In the genomic region with DNA sequence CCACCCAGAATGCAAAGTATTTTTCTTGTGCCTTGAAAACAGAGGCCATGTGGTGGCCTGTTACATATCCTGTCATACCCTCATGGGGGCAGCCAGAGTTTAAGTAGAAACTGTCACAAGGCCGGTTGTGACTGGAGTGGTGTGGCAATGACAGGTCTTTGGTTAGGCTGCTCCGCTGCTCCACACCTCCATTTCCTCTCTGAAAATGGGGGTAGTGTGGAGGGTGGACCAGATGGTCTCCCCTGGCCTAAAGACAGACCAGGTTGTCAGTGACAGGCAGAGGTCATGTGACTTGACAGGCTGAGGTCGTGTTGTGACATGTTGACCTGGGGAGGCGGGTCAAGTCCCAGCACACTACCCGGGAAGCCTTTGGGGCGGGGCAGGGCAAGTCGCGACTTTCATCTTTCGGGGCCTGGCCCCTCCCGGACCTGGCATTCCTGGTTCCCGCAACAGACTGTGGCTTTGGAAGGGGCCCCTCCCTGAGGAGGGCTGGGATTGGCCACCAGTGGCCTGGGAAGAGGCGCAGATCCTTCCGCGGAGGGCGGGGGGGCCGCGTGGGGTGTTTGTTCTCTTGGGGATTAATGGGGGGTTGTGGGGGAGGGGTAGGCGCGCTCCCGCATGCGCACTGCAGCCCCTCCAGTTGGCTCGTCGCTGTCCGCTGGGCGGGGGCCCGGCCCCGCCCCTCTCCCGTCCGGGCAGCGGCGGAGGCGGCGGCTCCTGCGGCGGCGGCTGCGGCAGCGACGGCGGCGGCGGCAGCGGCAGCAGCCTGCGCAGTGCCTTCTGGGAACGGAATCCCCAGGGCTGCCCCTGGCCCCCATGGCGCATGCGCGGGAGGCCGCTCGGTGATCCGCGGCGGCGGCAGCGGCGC, we compare ENCODE assay signal across 8 cellular contexts. TPM values are rescaled to one million over a fixed set of nuclear protein-coding genes. Genes with fewer than 3 reads are reported as not detected.
DNase-seq lines count a peak whose midpoint lies in the region; ATAC-seq and TF ChIP-seq lines count a peak whose summit lies in the region.

A gene with protein sequence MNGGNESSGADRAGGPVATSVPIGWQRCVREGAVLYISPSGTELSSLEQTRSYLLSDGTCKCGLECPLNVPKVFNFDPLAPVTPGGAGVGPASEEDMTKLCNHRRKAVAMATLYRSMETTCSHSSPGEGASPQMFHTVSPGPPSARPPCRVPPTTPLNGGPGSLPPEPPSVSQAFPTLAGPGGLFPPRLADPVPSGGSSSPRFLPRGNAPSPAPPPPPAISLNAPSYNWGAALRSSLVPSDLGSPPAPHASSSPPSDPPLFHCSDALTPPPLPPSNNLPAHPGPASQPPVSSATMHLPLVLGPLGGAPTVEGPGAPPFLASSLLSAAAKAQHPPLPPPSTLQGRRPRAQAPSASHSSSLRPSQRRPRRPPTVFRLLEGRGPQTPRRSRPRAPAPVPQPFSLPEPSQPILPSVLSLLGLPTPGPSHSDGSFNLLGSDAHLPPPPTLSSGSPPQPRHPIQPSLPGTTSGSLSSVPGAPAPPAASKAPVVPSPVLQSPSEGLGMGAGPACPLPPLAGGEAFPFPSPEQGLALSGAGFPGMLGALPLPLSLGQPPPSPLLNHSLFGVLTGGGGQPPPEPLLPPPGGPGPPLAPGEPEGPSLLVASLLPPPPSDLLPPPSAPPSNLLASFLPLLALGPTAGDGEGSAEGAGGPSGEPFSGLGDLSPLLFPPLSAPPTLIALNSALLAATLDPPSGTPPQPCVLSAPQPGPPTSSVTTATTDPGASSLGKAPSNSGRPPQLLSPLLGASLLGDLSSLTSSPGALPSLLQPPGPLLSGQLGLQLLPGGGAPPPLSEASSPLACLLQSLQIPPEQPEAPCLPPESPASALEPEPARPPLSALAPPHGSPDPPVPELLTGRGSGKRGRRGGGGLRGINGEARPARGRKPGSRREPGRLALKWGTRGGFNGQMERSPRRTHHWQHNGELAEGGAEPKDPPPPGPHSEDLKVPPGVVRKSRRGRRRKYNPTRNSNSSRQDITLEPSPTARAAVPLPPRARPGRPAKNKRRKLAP (plus strand): TSS at position 806 of the 868 bp plus-strand sequence. CDS start 1,480 bp downstream, outside the sequence.

- H3K4me3 ChIP-seq in GM08714 (ENCODE audit: low read length): peak within 1 kb of the TSS; percentile 70
- H3K4me3 ChIP-seq in thymus (ENCODE audit: low read length): peak within 1 kb of the TSS; percentile 84

- peaks cover 34% of the 10 kb centered on the region for H3K4me1 ChIP-seq in thymus (ENCODE audit: control insufficient read depth, insufficient read depth, low read length)

- H3K27ac Mint-ChIP-seq in HFFc6 (peak within 1 kb of the TSS; percentile 99), osteocyte (ENCODE audit: unreplicated experiment) (peak within 1 kb of the TSS; percentile 99)
- H3K27ac Mint-ChIP-seq in activated naive CD4-positive, alpha-beta T cell treated with anti-CD3 and anti-CD28 coated beads, Interleukin-2, amount 50 U/mL, for 24 hours: peak within 1 kb of the TSS; percentile 98

- peak within 1 kb of the TSS; percentile 96 for H3K4me3 Mint-ChIP-seq in HFFc6
- H3K4me3 Mint-ChIP-seq in activated naive CD4-positive, alpha-beta T cell treated with anti-CD3 and anti-CD28 coated beads, Interleukin-2, amount 50 U/mL, for 24 hours: peak within 1 kb of the TSS; percentile 91
- H3K4me3 Mint-ChIP-seq in osteocyte (ENCODE audit: unreplicated experiment): peak within 1 kb of the TSS; percentile 99

- under 1% methylated on average over 56 of the region's 56 CpGs for WGBS in thymus

- peaks cover 34% of the 10 kb centered on the region for H3K36me3 ChIP-seq in thymus (ENCODE audit: control insufficient read depth, insufficient read depth)

- peak; percentile 92 for DNase-seq in HFFc6
- DNase-seq in NAMALWA (ENCODE audit: low spot score): peak; percentile 95
- DNase-seq in glomerular visceral epithelial cell (ENCODE audit: extremely low spot score): peak; percentile 94
- DNase-seq in osteocyte (ENCODE audit: extremely low spot score, unreplicated experiment): peak; percentile 98

- H3K27me3 Mint-ChIP-seq in HFFc6 (ENCODE audit: insufficient read depth): peaks cover 11% of the 10 kb centered on the region
- H3K27me3 Mint-ChIP-seq in activated naive CD4-positive, alpha-beta T cell treated with anti-CD3 and anti-CD28 coated beads, Interleukin-2, amount 50 U/mL, for 24 hours: no peaks in the 10 kb centered on the region
- H3K27me3 Mint-ChIP-seq in osteocyte (ENCODE audit: unreplicated experiment): no peaks in the 10 kb centered on the region

- H3K4me1 Mint-ChIP-seq in HFFc6 (ENCODE audit: low read depth): peaks cover 58% of the 10 kb centered on the region
- peaks cover 54% of the 10 kb centered on the region for H3K4me1 Mint-ChIP-seq in activated naive CD4-positive, alpha-beta T cell treated with anti-CD3 and anti-CD28 coated beads, Interleukin-2, amount 50 U/mL, for 24 hours
- H3K4me1 Mint-ChIP-seq in osteocyte (ENCODE audit: unreplicated experiment): peaks cover 62% of the 10 kb centered on the region

- no peak for TF ChIP-seq CTCF in HFFc6 (IDR thresholded peaks at IDR 0.05)
- no peak for TF ChIP-seq CTCF in osteocyte (IDR thresholded peaks at IDR 0.05)

- ATAC-seq in SK-N-SH treated with all-trans-retinoic acid at 6 μM for 48 hours: peak; percentile 15

- H3K9me3 ChIP-seq in thymus (ENCODE audit: control insufficient read depth): no peaks in the 10 kb centered on the region

- H3K36me3 Mint-ChIP-seq in HFFc6 (ENCODE audit: low read depth) (peaks cover 34% of the 10 kb centered on the region), osteocyte (ENCODE audit: unreplicated experiment) (peaks cover 29% of the 10 kb centered on the region)
- peaks cover 16% of the 10 kb centered on the region for H3K36me3 Mint-ChIP-seq in activated naive CD4-positive, alpha-beta T cell treated with anti-CD3 and anti-CD28 coated beads, Interleukin-2, amount 50 U/mL, for 24 hours

- no peaks in the 10 kb centered on the region for H3K27me3 ChIP-seq in thymus (ENCODE audit: control insufficient read depth, insufficient read depth)

- peak within 1 kb of the TSS; percentile 99 for H3K27ac ChIP-seq in thymus (ENCODE audit: low read depth)

- H3K9me3 Mint-ChIP-seq in HFFc6 (no peaks in the 10 kb centered on the region), osteocyte (ENCODE audit: unreplicated experiment) (no peaks in the 10 kb centered on the region)
- H3K9me3 Mint-ChIP-seq in activated naive CD4-positive, alpha-beta T cell treated with anti-CD3 and anti-CD28 coated beads, Interleukin-2, amount 50 U/mL, for 24 hours: no peaks in the 10 kb centered on the region

TF ChIP-seq in SK-N-SH treated with all-trans-retinoic acid at 6 μM for 48 hours, 23 proteins besides CTCF, POLR2A, EP300 and RAD21 (continues in another document):
- no peak for TF ChIP-seq ISL1 (CRISPR knock-in tag; IDR thresholded peaks at IDR 0.05)
- no peak for TF ChIP-seq ZNF8 (CRISPR knock-in tag; IDR thresholded peaks at IDR 0.05)
- no peak for TF ChIP-seq ZFP30 (CRISPR knock-in tag; IDR thresholded peaks at IDR 0.05)
- TF ChIP-seq TCF4 (CRISPR knock-in tag; IDR thresholded peaks at IDR 0.05; ENCODE audit: borderline replicate concordance): 0 out of 2 replicates have a peak, but pooled peaks have one; percentile 27
- TF ChIP-seq ARNTL (CRISPR knock-in tag; IDR thresholded peaks at IDR 0.05; ENCODE audit: borderline replicate concordance, low read depth): no peak
- TF ChIP-seq ZNF70 (CRISPR knock-in tag; IDR thresholded peaks at IDR 0.05): no peak
- no peak for TF ChIP-seq TOX (CRISPR knock-in tag; IDR thresholded peaks at IDR 0.05; ENCODE audit: borderline replicate concordance)
- no peak for TF ChIP-seq BACH2 (CRISPR knock-in tag; IDR thresholded peaks at IDR 0.05; ENCODE audit: borderline replicate concordance)
- TF ChIP-seq, protein P1, sequence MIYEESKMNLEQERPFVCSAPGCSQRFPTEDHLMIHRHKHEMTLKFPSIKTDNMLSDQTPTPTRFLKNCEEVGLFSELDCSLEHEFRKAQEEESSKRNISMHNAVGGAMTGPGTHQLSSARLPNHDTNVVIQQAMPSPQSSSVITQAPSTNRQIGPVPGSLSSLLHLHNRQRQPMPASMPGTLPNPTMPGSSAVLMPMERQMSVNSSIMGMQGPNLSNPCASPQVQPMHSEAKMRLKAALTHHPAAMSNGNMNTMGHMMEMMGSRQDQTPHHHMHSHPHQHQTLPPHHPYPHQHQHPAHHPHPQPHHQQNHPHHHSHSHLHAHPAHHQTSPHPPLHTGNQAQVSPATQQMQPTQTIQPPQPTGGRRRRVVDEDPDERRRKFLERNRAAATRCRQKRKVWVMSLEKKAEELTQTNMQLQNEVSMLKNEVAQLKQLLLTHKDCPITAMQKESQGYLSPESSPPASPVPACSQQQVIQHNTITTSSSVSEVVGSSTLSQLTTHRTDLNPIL (CRISPR knock-in tag; IDR thresholded peaks at IDR 0.05; ENCODE audit: low read depth): no peak
- TF ChIP-seq, protein P2, sequence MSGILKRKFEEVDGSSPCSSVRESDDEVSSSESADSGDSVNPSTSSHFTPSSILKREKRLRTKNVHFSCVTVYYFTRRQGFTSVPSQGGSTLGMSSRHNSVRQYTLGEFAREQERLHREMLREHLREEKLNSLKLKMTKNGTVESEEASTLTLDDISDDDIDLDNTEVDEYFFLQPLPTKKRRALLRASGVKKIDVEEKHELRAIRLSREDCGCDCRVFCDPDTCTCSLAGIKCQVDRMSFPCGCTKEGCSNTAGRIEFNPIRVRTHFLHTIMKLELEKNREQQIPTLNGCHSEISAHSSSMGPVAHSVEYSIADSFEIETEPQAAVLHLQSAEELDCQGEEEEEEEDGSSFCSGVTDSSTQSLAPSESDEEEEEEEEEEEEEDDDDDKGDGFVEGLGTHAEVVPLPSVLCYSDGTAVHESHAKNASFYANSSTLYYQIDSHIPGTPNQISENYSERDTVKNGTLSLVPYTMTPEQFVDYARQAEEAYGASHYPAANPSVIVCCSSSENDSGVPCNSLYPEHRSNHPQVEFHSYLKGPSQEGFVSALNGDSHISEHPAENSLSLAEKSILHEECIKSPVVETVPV (CRISPR knock-in tag; IDR thresholded peaks at IDR 0.05): no peak
- no peak for TF ChIP-seq RARB (CRISPR knock-in tag; IDR thresholded peaks at IDR 0.05)
- no peak for TF ChIP-seq SNAI2 (CRISPR knock-in tag; IDR thresholded peaks at IDR 0.05)
- TF ChIP-seq CSDC2 (CRISPR knock-in tag; IDR thresholded peaks at IDR 0.05): no peak

RNA-seq across cellular contexts. Expression of the gene that starts here (rescaled TPM):
- total RNA-seq in HFFc6 (2021; fragmentation: NEBNext Ultra II Directional; extraction: Animal tissue kit (Norgen Biotek cat#: 25700)): 10 to 100 TPM; 40.7 to 43.6 (median 42.1) TPM
- 104 and 105 TPM in 2 replicates for total RNA-seq in osteocyte
- polyA plus RNA-seq in thymus: 60.5 TPM

Comparison
In these comparisons a context has a peak if more than half of its experiments do, and no peak if none do; other contexts are left out.
1. Peak in every context shown above with its lines: DNase-seq, ATAC-seq, H3K4me3 ChIP-seq and H3K27ac ChIP-seq.